ENCODE assay signal across 1 cellular context in genomic region chr16:13896543-13897182, GRCh38.
TF ChIP-seq lines count a peak whose summit lies in the region.

No MANE protein-coding gene starts in this region.

TF ChIP-seq in HepG2, 621 proteins besides CTCF, POLR2A, EP300 and RAD21 (continued from another document):
- TF ChIP-seq, protein P1, sequence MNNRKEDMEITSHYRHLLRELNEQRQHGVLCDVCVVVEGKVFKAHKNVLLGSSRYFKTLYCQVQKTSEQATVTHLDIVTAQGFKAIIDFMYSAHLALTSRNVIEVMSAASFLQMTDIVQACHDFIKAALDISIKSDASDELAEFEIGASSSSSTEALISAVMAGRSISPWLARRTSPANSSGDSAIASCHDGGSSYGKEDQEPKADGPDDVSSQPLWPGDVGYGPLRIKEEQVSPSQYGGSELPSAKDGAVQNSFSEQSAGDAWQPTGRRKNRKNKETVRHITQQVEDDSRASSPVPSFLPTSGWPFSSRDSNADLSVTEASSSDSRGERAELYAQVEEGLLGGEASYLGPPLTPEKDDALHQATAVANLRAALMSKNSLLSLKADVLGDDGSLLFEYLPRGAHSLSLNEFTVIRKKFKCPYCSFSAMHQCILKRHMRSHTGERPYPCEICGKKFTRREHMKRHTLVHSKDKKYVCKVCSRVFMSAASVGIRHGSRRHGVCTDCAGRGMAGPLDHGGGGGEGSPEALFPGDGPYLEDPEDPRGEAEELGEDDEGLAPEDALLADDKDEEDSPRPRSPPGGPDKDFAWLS (CRISPR knock-in tag; IDR thresholded peaks at IDR 0.05; ENCODE audit: borderline replicate concordance): no peak
- no peak for TF ChIP-seq ZBTB1 (CRISPR knock-in tag; IDR thresholded peaks at IDR 0.05; ENCODE audit: borderline replicate concordance)
- TF ChIP-seq TARDBP (CRISPR knock-in tag; IDR thresholded peaks at IDR 0.05): 0 out of 2 replicates have a peak, but pooled peaks have one; percentile 28
- no peak for TF ChIP-seq POLR2AphosphoS5 (IDR thresholded peaks at IDR 0.05; ENCODE audit: low read depth, low read length)
- TF ChIP-seq KDM1A (CRISPR knock-in tag; IDR thresholded peaks at IDR 0.05): 0 out of 2 replicates have a peak, but pooled peaks have one; percentile 58
- TF ChIP-seq, protein P2, sequence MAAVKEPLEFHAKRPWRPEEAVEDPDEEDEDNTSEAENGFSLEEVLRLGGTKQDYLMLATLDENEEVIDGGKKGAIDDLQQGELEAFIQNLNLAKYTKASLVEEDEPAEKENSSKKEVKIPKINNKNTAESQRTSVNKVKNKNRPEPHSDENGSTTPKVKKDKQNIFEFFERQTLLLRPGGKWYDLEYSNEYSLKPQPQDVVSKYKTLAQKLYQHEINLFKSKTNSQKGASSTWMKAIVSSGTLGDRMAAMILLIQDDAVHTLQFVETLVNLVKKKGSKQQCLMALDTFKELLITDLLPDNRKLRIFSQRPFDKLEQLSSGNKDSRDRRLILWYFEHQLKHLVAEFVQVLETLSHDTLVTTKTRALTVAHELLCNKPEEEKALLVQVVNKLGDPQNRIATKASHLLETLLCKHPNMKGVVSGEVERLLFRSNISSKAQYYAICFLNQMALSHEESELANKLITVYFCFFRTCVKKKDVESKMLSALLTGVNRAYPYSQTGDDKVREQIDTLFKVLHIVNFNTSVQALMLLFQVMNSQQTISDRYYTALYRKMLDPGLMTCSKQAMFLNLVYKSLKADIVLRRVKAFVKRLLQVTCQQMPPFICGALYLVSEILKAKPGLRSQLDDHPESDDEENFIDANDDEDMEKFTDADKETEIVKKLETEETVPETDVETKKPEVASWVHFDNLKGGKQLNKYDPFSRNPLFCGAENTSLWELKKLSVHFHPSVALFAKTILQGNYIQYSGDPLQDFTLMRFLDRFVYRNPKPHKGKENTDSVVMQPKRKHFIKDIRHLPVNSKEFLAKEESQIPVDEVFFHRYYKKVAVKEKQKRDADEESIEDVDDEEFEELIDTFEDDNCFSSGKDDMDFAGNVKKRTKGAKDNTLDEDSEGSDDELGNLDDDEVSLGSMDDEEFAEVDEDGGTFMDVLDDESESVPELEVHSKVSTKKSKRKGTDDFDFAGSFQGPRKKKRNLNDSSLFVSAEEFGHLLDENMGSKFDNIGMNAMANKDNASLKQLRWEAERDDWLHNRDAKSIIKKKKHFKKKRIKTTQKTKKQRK (IDR thresholded peaks at IDR 0.05; ENCODE audit: low read length): no peak
- TF ChIP-seq, protein P3, sequence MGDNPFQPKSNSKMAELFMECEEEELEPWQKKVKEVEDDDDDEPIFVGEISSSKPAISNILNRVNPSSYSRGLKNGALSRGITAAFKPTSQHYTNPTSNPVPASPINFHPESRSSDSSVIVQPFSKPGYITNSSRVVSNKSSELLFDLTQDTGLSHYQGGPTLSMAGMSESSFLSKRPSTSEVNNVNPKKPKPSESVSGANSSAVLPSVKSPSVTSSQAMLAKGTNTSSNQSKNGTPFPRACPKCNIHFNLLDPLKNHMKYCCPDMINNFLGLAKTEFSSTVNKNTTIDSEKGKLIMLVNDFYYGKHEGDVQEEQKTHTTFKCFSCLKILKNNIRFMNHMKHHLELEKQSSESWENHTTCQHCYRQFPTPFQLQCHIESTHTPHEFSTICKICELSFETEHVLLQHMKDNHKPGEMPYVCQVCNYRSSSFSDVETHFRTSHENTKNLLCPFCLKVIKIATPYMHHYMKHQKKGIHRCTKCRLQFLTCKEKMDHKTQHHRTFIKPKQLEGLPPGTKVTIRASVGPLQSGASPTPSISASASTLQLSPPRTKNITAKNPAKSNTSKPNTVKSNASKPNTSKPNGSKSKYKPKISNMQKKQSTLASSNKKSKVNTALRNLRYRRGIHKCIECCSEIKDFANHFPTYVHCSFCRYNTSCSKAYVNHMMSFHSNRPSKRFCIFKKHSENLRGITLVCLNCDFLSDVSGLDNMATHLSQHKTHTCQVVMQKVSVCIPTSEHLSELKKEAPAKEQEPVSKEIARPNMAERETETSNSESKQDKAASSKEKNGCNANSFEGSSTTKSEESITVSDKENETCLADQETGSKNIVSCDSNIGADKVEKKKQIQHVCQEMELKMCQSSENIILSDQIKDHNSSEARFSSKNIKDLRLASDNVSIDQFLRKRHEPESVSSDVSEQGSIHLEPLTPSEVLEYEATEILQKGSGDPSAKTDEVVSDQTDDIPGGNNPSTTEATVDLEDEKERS (CRISPR knock-in tag; IDR thresholded peaks at IDR 0.05): 0 out of 2 replicates have a peak, but pooled peaks have one; percentile 40
- TF ChIP-seq, protein P4, sequence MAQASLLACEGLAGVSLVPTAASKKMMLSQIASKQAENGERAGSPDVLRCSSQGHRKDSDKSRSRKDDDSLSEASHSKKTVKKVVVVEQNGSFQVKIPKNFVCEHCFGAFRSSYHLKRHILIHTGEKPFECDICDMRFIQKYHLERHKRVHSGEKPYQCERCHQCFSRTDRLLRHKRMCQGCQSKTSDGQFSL (CRISPR knock-in tag; IDR thresholded peaks at IDR 0.05): no peak
- 0 out of 2 replicates have a peak, but pooled peaks have one; percentile 9 for TF ChIP-seq SAP130 (CRISPR knock-in tag; IDR thresholded peaks at IDR 0.05; ENCODE audit: low read depth)
- no peak for TF ChIP-seq YEATS4 (CRISPR knock-in tag; IDR thresholded peaks at IDR 0.05; ENCODE audit: borderline replicate concordance)
- TF ChIP-seq, protein P5, sequence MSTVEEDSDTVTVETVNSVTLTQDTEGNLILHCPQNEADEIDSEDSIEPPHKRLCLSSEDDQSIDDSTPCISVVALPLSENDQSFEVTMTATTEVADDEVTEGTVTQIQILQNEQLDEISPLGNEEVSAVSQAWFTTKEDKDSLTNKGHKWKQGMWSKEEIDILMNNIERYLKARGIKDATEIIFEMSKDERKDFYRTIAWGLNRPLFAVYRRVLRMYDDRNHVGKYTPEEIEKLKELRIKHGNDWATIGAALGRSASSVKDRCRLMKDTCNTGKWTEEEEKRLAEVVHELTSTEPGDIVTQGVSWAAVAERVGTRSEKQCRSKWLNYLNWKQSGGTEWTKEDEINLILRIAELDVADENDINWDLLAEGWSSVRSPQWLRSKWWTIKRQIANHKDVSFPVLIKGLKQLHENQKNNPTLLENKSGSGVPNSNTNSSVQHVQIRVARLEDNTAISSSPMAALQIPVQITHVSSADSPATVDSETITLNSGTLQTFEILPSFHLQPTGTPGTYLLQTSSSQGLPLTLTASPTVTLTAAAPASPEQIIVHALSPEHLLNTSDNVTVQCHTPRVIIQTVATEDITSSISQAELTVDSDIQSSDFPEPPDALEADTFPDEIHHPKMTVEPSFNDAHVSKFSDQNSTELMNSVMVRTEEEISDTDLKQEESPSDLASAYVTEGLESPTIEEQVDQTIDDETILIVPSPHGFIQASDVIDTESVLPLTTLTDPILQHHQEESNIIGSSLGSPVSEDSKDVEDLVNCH (CRISPR knock-in tag; IDR thresholded peaks at IDR 0.05): no peak
- TF ChIP-seq ZNF567 (CRISPR knock-in tag; IDR thresholded peaks at IDR 0.05; ENCODE audit: borderline replicate concordance): 0 out of 2 replicates have a peak, but pooled peaks have one; percentile 16
